10 cellular contexts compared by ENCODE assay signal in genomic region chr12:12582193-12582881, GRCh38. TPM values are rescaled to one million over a fixed set of nuclear protein-coding genes. Genes with fewer than 3 reads are reported as not detected.
DNase-seq lines count a peak whose midpoint lies in the region; ATAC-seq and TF ChIP-seq lines count a peak whose summit lies in the region.
"Had no signal": no experiment of that assay in that cellular context is flagged by ENCODE, and none has a peak within 500 bp of the region (broad histone marks: within the 10 kb centered on the region; RNA-seq: fewer than 3 reads in every experiment).

No MANE protein-coding gene starts in this region.

- H3K36me3 ChIP-seq in heart right ventricle = no peaks in the 10 kb centered on the region
- no peaks in the 10 kb centered on the region for H3K36me3 ChIP-seq in esophagus muscularis mucosa

- no peaks in the 10 kb centered on the region for H3K9me3 ChIP-seq in heart right ventricle
- no peaks in the 10 kb centered on the region for H3K9me3 ChIP-seq in esophagus muscularis mucosa

- H3K27me3 ChIP-seq in heart right ventricle (no peaks in the 10 kb centered on the region), esophagus muscularis mucosa (no peaks in the 10 kb centered on the region)

- no peak for TF ChIP-seq POLR2A in esophagus muscularis mucosa (IDR thresholded peaks at IDR 0.05; ENCODE audit: low read depth)

- TF ChIP-seq CTCF in GM12865 (IDR thresholded peaks at IDR 0.05; ENCODE audit: insufficient read depth, low read depth, low read length, missing control alignments) (no peak), heart right ventricle (IDR thresholded peaks at IDR 0.05) (no peak), esophagus muscularis mucosa (IDR thresholded peaks at IDR 0.05) (no peak)

- no peak for TF ChIP-seq EP300 in esophagus muscularis mucosa (IDR thresholded peaks at IDR 0.05)

- H3K4me3 ChIP-seq in GM12865 (ENCODE audit: low read depth, low read length) = peak overlapping the region; percentile 49
- no peak overlapping the region for H3K4me3 ChIP-seq in heart right ventricle
- no peak overlapping the region for H3K4me3 ChIP-seq in esophagus muscularis mucosa

- ATAC-seq in GM19397 (IDR thresholded peaks at IDR 0.05; ENCODE audit: unreplicated experiment) = peak; percentile 32
- ATAC-seq in HG02981 (IDR thresholded peaks at IDR 0.05; ENCODE audit: unreplicated experiment) = peak; percentile 31
- no peak for ATAC-seq in heart right ventricle

- WGBS in heart right ventricle, 2 donors = 78 to 83% methylated on average over 4 of the region's 4 CpGs
- 94% methylated on average over 2 of the region's 4 CpGs for WGBS in esophagus muscularis mucosa

- intact Hi-C loops in heart right ventricle (cut with DNase I) (no loop called here), esophagus muscularis mucosa (cut with DNase I) (no loop called here)

- DNase-seq in GM12865 (ENCODE audit: low read depth) (peak; percentile 84), NCI-H1694 treated with DMSO at 0.1 percent for 48 hours (lab: John Stamatoyannopoulos, UW) (no peak), heart right ventricle (no peak), esophagus muscularis mucosa (ENCODE audit: extremely low spot score) (no peak), EL (no peak)
- DNase-seq in activated T-cell treated with anti-CD3 and anti-CD28 coated beads, Interleukin-2, amount 50 U/mL, for 48 hours = peak; percentile 38 to 39
- DNase-seq: NK-92 treated with Interleukin-12 subunit alpha and Interleukin-12 subunit beta, amount 100 ng/mL, for 24 hours had no signal

- peaks cover 0 to 11% (median 0%) of the 10 kb centered on the region in 9 donors for H3K4me1 ChIP-seq in heart right ventricle
- H3K4me1 ChIP-seq in esophagus muscularis mucosa = peaks cover 0 to 5% (median 0%) of the 10 kb centered on the region in 4 donors

- peak overlapping the region in 1 of 10 donors; percentile 7 for H3K27ac ChIP-seq in heart right ventricle
- no peak overlapping the region for H3K27ac ChIP-seq in esophagus muscularis mucosa (replicated peaks in 1 of 4)
- H3K27ac ChIP-seq: KMS-11 had no signal

RNA-seq across cellular contexts. Expression of gene DUSP16, which starts 19.7 kb away (rescaled TPM):
- total RNA-seq in heart right ventricle = 10 to 100 TPM; 10.9 to 21.7 (median 17.6) TPM
- 1 to 10 TPM; 2.6 to 4.8 TPM for polyA plus RNA-seq in heart right ventricle
- 10 to 100 TPM in 3 of 4 donors, 1 to 10 TPM in 1; 10.0 to 17.0 (median 13.9) TPM for total RNA-seq in esophagus muscularis mucosa

RNA-seq across cellular contexts. Expression of gene CREBL2, which starts 29.3 kb away (rescaled TPM):
- 10 to 100 TPM; 15.2 to 26.4 (median 18.6) TPM for total RNA-seq in heart right ventricle
- polyA plus RNA-seq in heart right ventricle = 1 to 10 TPM; 9.3 to 9.9 TPM
- total RNA-seq in esophagus muscularis mucosa = 10 to 100 TPM; 33.0 to 53.5 (median 45.9) TPM

Comparison
In these comparisons a context has a peak if more than half of its experiments do, and no peak if none do; other contexts are left out.
1. DNase-seq: peak in GM12865 (single experiment) and activated T-cell treated with anti-CD3 and anti-CD28 coated beads, Interleukin-2, amount 50 U/mL, for 48 hours (2 of 2); none in NCI-H1694 treated with DMSO at 0.1 percent for 48 hours (single experiment), heart right ventricle (0 of 2), esophagus muscularis mucosa (single experiment) and EL (single experiment).
2. ATAC-seq: peak in GM19397 (single experiment) and HG02981 (single experiment); none in heart right ventricle (0 of 8).